ENCODE assay signal across 1 cellular context in genomic region chr1:178587975-178588374, GRCh38.
TF ChIP-seq lines count a peak whose summit lies in the region.

No MANE protein-coding gene starts in this region.

TF ChIP-seq in H1, 55 proteins besides CTCF, POLR2A, EP300 and RAD21:
- TF ChIP-seq CHD7 (IDR thresholded peaks at IDR 0.05; ENCODE audit: insufficient replicate concordance, low read length) (no peak), PHF8 (conservative IDR thresholded peaks at IDR 0.05; ENCODE audit: low read depth, low read length) (no peak), POLR2AphosphoS5 (IDR thresholded peaks at IDR 0.05; ENCODE audit: low read depth, low read length) (no peak), JUND (IDR thresholded peaks at IDR 0.05; ENCODE audit: low read length) (no peak), YY1 (IDR thresholded peaks at IDR 0.05; ENCODE audit: low read depth, low read length) (no peak), HDAC6 (IDR thresholded peaks at IDR 0.05; ENCODE audit: low read depth, low read length) (no peak), EGR1 (IDR thresholded peaks at IDR 0.05; ENCODE audit: borderline replicate concordance, low read depth, low read length) (no peak), TAF1 (IDR thresholded peaks at IDR 0.05; ENCODE audit: low read depth, low read length) (no peak)
